In genomic region chr14:104564744-104565679, GRCh38 we compare ENCODE assay signal across 1 cellular context.
TF ChIP-seq lines count a peak whose summit lies in the region.

No MANE protein-coding gene starts in this region.

TF ChIP-seq in H1, 55 proteins besides CTCF, POLR2A, EP300 and RAD21 (continued from another document):
- TF ChIP-seq USF2 (IDR thresholded peaks at IDR 0.05; ENCODE audit: low read length) (no peak), ZNF274 (IDR thresholded peaks at IDR 0.05; ENCODE audit: borderline replicate concordance, extremely low read depth, low read length) (no peak), SUZ12 (IDR thresholded peaks at IDR 0.05; ENCODE audit: low read length) (no peak), CHD2 (IDR thresholded peaks at IDR 0.05; ENCODE audit: low read length) (no peak), RBBP5 (IDR thresholded peaks at IDR 0.05; ENCODE audit: borderline replicate concordance, low read depth, low read length) (no peak)
